Comparison of ENCODE assay signal across 18 cellular contexts in the genomic region with DNA sequence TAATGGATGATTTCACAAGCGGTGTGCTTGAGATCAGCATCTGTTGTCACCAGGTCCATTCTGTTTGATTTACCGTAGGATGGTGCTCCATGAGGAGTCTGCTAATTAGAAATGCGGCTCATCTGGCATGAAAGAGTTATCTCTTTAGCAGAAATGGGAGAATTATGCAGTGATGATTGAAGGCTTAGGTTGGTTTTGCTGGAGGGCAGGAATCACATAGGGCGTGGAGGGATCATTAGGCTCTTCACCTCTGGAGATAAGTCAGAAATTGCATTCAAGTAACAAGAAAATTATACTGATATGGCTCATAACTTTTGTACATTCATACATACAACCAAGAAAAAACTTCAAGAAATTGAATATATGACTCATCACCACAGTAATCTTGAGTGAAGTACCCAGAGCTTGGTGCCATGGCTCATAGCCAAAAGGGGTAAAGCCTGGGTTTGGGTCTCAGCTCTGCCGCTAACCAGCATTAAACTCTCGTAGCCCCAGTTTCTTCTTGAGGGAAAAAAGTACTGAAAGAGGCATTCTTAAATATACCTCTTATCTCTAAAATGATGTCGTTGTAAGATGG. TPM values are rescaled to one million over a fixed set of nuclear protein-coding genes. Genes with fewer than 3 reads are reported as not detected.
DNase-seq lines count a peak whose midpoint lies in the region; ATAC-seq and TF ChIP-seq lines count a peak whose summit lies in the region.
"Had no signal": no experiment of that assay in that cellular context is flagged by ENCODE, and none has a peak within 500 bp of the region (broad histone marks: within the 10 kb centered on the region; RNA-seq: fewer than 3 reads in every experiment).

No MANE protein-coding gene starts in this region.

- H3K4me3 Mint-ChIP-seq in glutamatergic neuron (ENCODE audit: unreplicated experiment): peak overlapping the region; percentile 57
- H3K4me3 Mint-ChIP-seq: CD14-positive monocyte had no signal

- TF ChIP-seq EP300 in SK-N-SH (IDR thresholded peaks at IDR 0.05; ENCODE audit: borderline replicate concordance in 1 of 2, low read depth in 1 of 2, low read length in 1 of 2): 0 out of 4 replicates have a peak, but pooled peaks of 1 of the 2 experiments have one; percentile 26
- TF ChIP-seq EP300 in transverse colon (IDR thresholded peaks at IDR 0.05; ENCODE audit: low read depth): no peak

- H3K36me3 ChIP-seq in left ventricle myocardium inferior: peaks cover 14% of the 10 kb centered on the region
- peaks cover 0 to 17% (median 0%) of the 10 kb centered on the region in 9 donors for H3K36me3 ChIP-seq in heart left ventricle
- peaks cover 9 to 31% of the 10 kb centered on the region in 2 experiments for H3K36me3 ChIP-seq in SK-N-SH (replicated peaks in 1 of 2; ENCODE audit: control insufficient read depth in 1 of 2, insufficient read depth in 2 of 2, low read length in 1 of 2)
- no peaks in the 10 kb centered on the region for H3K36me3 ChIP-seq in transverse colon

- no peak overlapping the region for H3K9ac ChIP-seq in SK-N-SH
- H3K9ac ChIP-seq: GM23248 had no signal

- TF ChIP-seq POLR2A in heart left ventricle (IDR thresholded peaks at IDR 0.05) (no peak), transverse colon (IDR thresholded peaks at IDR 0.05) (no peak)

- H3K9me3 Mint-ChIP-seq in glutamatergic neuron (ENCODE audit: unreplicated experiment): peaks cover 2% of the 10 kb centered on the region
- H3K9me3 Mint-ChIP-seq: CD14-positive monocyte had no signal

- H3K27me3 ChIP-seq in left ventricle myocardium inferior (ENCODE audit: low read depth) (no peaks in the 10 kb centered on the region), heart left ventricle (no peaks in the 10 kb centered on the region), SK-N-SH (ENCODE audit: insufficient read depth) (no peaks in the 10 kb centered on the region), transverse colon (no peaks in the 10 kb centered on the region)
- H3K27me3 ChIP-seq: MG63 had no signal

- H3F3A ChIP-seq in SK-N-SH (replicated peaks; ENCODE audit: insufficient read depth): peaks cover 77% of the 10 kb centered on the region

- TF ChIP-seq RAD21 in SK-N-SH (IDR thresholded peaks at IDR 0.05; ENCODE audit: low read length): no peak

- in situ Hi-C loops in transverse colon (cut with MboI; ENCODE audit: low pct_ligation_motif_present in 1 of 4, low pct_unique_long_range_greater_than_20kb in 1 of 4, low sequenced_read_pairs in 3 of 4): no loop called here

- H3K27ac ChIP-seq in left ventricle myocardium inferior (replicated peaks): peak overlapping the region; percentile 16
- peak overlapping the region in 1 of 12 donors; percentile 26 for H3K27ac ChIP-seq in heart left ventricle
- H3K27ac ChIP-seq in SK-N-SH (ENCODE audit: low read depth in 2 of 2, low read length in 1 of 2): peak overlapping the region in 1 of 2 experiments; percentile 99; a peak in 2 of 4 replicates
- H3K27ac ChIP-seq in transverse colon: peak overlapping the region; percentile 64 to 82 (median 76)
- H3K27ac ChIP-seq: GM23248 had no signal

- peaks cover 21% of the 10 kb centered on the region for H3K4me1 Mint-ChIP-seq in glutamatergic neuron (ENCODE audit: low read depth, unreplicated experiment)
- H3K4me1 Mint-ChIP-seq: CD14-positive monocyte had no signal

- H3K9me3 ChIP-seq in left ventricle myocardium inferior (replicated peaks) (no peaks in the 10 kb centered on the region), heart left ventricle (no peaks in the 10 kb centered on the region), SK-N-SH (no peaks in the 10 kb centered on the region), transverse colon (no peaks in the 10 kb centered on the region)
- H3K9me3 ChIP-seq: MG63 had no signal

- intact Hi-C loops in left ventricle myocardium inferior (cut with micrococcal nuclease): no loop called here
- intact Hi-C loops in heart left ventricle (cut with DNase I): no loop called here
- intact Hi-C loops in transverse colon (cut with DNase I; ENCODE audit: low total_unique reads): no loop called here

- H4K20me1 ChIP-seq in SK-N-SH (ENCODE audit: insufficient read depth): peaks cover 25% of the 10 kb centered on the region; the same call in 1 of the 2 replicates

- TF ChIP-seq CTCF in left ventricle myocardium inferior (IDR thresholded peaks at IDR 0.05; ENCODE audit: borderline replicate concordance): no peak
- TF ChIP-seq CTCF in heart left ventricle (IDR thresholded peaks at IDR 0.05): no peak
- no peak for TF ChIP-seq CTCF in SK-N-SH (IDR thresholded peaks at IDR 0.05)
- TF ChIP-seq CTCF in glutamatergic neuron (IDR thresholded peaks at IDR 0.05; ENCODE audit: partially characterized antibody, unreplicated experiment): no peak
- TF ChIP-seq CTCF in transverse colon (IDR thresholded peaks at IDR 0.05): no peak

- no peaks in the 10 kb centered on the region for H3K36me3 Mint-ChIP-seq in glutamatergic neuron (ENCODE audit: unreplicated experiment)
- H3K36me3 Mint-ChIP-seq: CD14-positive monocyte had no signal

- POLR2A ChIA-PET in SK-N-SH (lab: Yijun Ruan, JAX): no interaction called here

- H3K27ac Mint-ChIP-seq in glutamatergic neuron (ENCODE audit: unreplicated experiment): no peak overlapping the region
- H3K27ac Mint-ChIP-seq: CD14-positive monocyte had no signal

- H3K27me3 Mint-ChIP-seq in glutamatergic neuron (ENCODE audit: unreplicated experiment): no peaks in the 10 kb centered on the region

- CTCF ChIA-PET in SK-N-SH (lab: Yijun Ruan, JAX): interaction anchor here (1.2 kb wide), 1 partner anchor 25 kb away, joined by 3 read pairs; no protein-coding TSS in a partner anchor

- H3K4me3 ChIP-seq in left ventricle myocardium inferior: no peak overlapping the region
- no peak overlapping the region for H3K4me3 ChIP-seq in heart left ventricle
- H3K4me3 ChIP-seq in SK-N-SH (ENCODE audit: low read depth in 2 of 2, low read length in 1 of 2): no peak overlapping the region
- H3K4me3 ChIP-seq in transverse colon: no peak overlapping the region
- H3K4me3 ChIP-seq: GM23248, MG63 had no signal

- H3K4me2 ChIP-seq in SK-N-SH: peak overlapping the region; percentile 32

- H3K9me2 ChIP-seq in SK-N-SH: no peaks in the 10 kb centered on the region

- H3K79me2 ChIP-seq in SK-N-SH (ENCODE audit: insufficient read depth): peaks cover 100% of the 10 kb centered on the region

- H2AFZ ChIP-seq in SK-N-SH (ENCODE audit: low read depth): no peak overlapping the region
- H2AFZ ChIP-seq: GM23248 had no signal

- ATAC-seq in heart left ventricle (no peak), GM19463 (IDR thresholded peaks at IDR 0.05; ENCODE audit: unreplicated experiment) (no peak)

- 96 to 98% (median 97%) methylated on average over 7 of the region's 7 CpGs for WGBS in heart left ventricle, 4 donors
- WGBS in SK-N-SH (ENCODE audit: low lambda C conversion rate): 56% methylated on average over 7 of the region's 7 CpGs
- 79 to 80% methylated on average over 5 to 7 of the region's 7 CpGs for WGBS in transverse colon (ENCODE audit: low coverage in 1 of 2), 2 donors

- peaks cover 51% of the 10 kb centered on the region for H3K4me1 ChIP-seq in left ventricle myocardium inferior
- peaks cover 0 to 48% (median 11%) of the 10 kb centered on the region in 12 donors for H3K4me1 ChIP-seq in heart left ventricle
- peaks cover 3 to 69% of the 10 kb centered on the region in 2 experiments; a peak in 3 of 4 replicates for H3K4me1 ChIP-seq in SK-N-SH (ENCODE audit: control insufficient read depth in 1 of 2, insufficient read depth in 2 of 2, low read depth in 1 of 2, low read length in 1 of 2)
- peaks cover 0 to 54% (median 37%) of the 10 kb centered on the region in 4 donors for H3K4me1 ChIP-seq in transverse colon

- DNase-seq in left ventricle myocardium inferior (no peak), heart left ventricle (no peak), SK-N-SH (no peak), glutamatergic neuron (no peak), transverse colon (no peak), NCI-H526 treated with DMSO at 0.1 percent for 48 hours (lab: John Stamatoyannopoulos, UW) (no peak), GM19240 (ENCODE audit: insufficient read length, low spot score) (no peak)
- DNase-seq: COR-L47, DMS153, GM23248, NCI-H1092 treated with DMSO at 0.1 percent for 48 hours, NCI-H1694 treated with DMSO at 0.1 percent for 48 hours, NCI-H446 treated with DMSO at 0.1 percent for 48 hours, NCI-H82, SIG-M5 had no signal

TF ChIP-seq in SK-N-SH, 30 proteins besides CTCF, POLR2A, EP300 and RAD21:
- peak; percentile 62 for TF ChIP-seq JUND (IDR thresholded peaks at IDR 0.05)
- TF ChIP-seq, protein P1, sequence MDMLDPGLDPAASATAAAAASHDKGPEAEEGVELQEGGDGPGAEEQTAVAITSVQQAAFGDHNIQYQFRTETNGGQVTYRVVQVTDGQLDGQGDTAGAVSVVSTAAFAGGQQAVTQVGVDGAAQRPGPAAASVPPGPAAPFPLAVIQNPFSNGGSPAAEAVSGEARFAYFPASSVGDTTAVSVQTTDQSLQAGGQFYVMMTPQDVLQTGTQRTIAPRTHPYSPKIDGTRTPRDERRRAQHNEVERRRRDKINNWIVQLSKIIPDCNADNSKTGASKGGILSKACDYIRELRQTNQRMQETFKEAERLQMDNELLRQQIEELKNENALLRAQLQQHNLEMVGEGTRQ (IDR thresholded peaks at IDR 0.05; ENCODE audit: borderline replicate concordance, low read depth, low read length): no peak
- peak; percentile 76 for TF ChIP-seq NFIC (IDR thresholded peaks at IDR 0.05; ENCODE audit: borderline replicate concordance)
- no peak for TF ChIP-seq GATA2 (CRISPR knock-in tag; IDR thresholded peaks at IDR 0.05)
- no peak for TF ChIP-seq SIN3A (IDR thresholded peaks at IDR 0.05; ENCODE audit: borderline replicate concordance, low read depth, low read length)
- no peak for TF ChIP-seq RCOR1 (IDR thresholded peaks at IDR 0.05; ENCODE audit: low read length)
- TF ChIP-seq FOSL2 (IDR thresholded peaks at IDR 0.05; ENCODE audit: borderline replicate concordance, low read depth): peak; percentile 72; the same call in 1 of the 2 replicates
- no peak for TF ChIP-seq RFX5 (IDR thresholded peaks at IDR 0.05; ENCODE audit: low read length)
- no peak for TF ChIP-seq RXRA (IDR thresholded peaks at IDR 0.05; ENCODE audit: borderline replicate concordance, low read depth)

RNA-seq across cellular contexts. Expression of gene CRIM1, which starts 41.5 kb away (rescaled TPM):
- 45.6 TPM for total RNA-seq in left ventricle myocardium inferior
- total RNA-seq in heart left ventricle: 100 to 1,000 TPM in 3 of 9 donors, 10 to 100 TPM in 6; 34.9 to 120 (median 89.3) TPM
- 10 to 100 TPM; 14.7 to 47.9 TPM for polyA plus RNA-seq in heart left ventricle
- polyA plus RNA-seq in SK-N-SH (2012; rRNA removed): 228 and 244 TPM in 2 replicates
- polyA plus RNA-seq in SK-N-SH (2012; cell fraction: cytosol; rRNA removed): 191 and 233 TPM in 2 replicates
- 201 and 239 TPM in 2 replicates for polyA plus RNA-seq in SK-N-SH (2012; cell fraction: nucleus; rRNA removed)
- total RNA-seq in glutamatergic neuron (ENCODE audit: unreplicated experiment): 35.7 TPM
- 100 to 1,000 TPM in 1 of 4 donors, 10 to 100 TPM in 3; 73.7 to 134 (median 80.7) TPM for total RNA-seq in transverse colon
